In the genomic region with DNA sequence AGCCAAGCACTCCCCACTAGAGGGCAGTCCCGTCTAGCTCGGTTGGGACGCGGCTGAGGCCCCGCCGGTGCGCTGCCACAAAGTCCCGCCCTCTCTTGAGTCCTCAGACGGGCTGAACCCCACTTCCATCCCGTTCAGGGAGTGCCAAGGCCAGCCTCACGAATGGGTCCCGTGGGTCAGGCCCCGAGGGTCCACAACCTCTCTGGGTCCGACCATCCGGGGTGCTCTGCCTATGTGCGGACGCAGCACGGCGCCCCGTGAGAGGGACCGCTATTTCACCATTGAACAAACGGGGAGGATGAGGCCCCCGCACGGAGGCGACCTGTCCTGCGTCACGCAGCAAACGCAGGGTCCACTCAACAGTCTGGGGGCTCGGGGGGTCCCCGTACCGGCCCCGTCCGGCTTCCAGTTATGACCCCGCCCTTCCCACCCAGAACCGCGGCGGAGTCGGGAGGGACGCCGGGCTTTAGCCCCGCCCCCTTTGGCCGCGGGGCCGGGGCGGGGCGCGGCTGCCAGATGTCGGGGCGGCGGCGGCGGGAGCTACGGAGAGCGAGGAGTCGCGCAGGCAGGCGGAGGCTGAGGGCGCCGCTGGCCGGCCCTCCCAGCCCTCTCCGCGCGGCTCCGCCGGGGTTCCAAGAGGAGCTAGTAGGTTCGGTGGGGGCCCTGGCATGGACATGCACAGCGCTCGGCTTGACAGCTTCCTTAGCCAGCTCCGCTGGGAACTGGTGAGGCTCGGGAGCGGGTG, we compare ENCODE assay signal across 8 cellular contexts. TPM values are rescaled to one million over a fixed set of nuclear protein-coding genes. Genes with fewer than 3 reads are reported as not detected.
DNase-seq lines count a peak whose midpoint lies in the region; ATAC-seq and TF ChIP-seq lines count a peak whose summit lies in the region.

A gene (plus strand): TSS at position 543 of the 745 bp plus-strand sequence. CDS start 132 bp downstream, at position 675.

- peaks cover 32% of the 10 kb centered on the region for H3K4me1 ChIP-seq in CD4-positive, alpha-beta memory T cell (ENCODE audit: insufficient read depth, low read length)

- peak; percentile 86 to 88 (median 88) for DNase-seq in CD4-positive, alpha-beta memory T cell
- DNase-seq in NOMO-1 (lab: John Stamatoyannopoulos, UW; ENCODE audit: unreplicated experiment in 2 of 2) (peak; percentile 79 to 89), endothelial cell (ENCODE audit: low spot score) (peak; percentile 90), midbrain (lab: John Stamatoyannopoulos, UW) (peak; percentile 86)
- peak; percentile 71 for DNase-seq in activated CD8-positive, alpha-beta memory T cell treated with anti-CD3 and anti-CD28 coated beads, Interleukin-2, amount 50 U/mL, for 24 hours (ENCODE audit: extremely low read depth)
- peak; percentile 75 to 77 for DNase-seq in stimulated activated CD8-positive, alpha-beta memory T cell treated with anti-CD3 and anti-CD28 coated beads, Interleukin-15, amount 100 ng/mL, for 48 hours (ENCODE audit: low read depth in 2 of 2)

- H3K27me3 ChIP-seq in CD4-positive, alpha-beta memory T cell (ENCODE audit: insufficient read depth, low read length) = no peaks in the 10 kb centered on the region

- TF ChIP-seq CTCF in endothelial cell (IDR thresholded peaks at IDR 0.05; ENCODE audit: unreplicated experiment) = peak; percentile 87

- H3K9me3 ChIP-seq in CD4-positive, alpha-beta memory T cell (ENCODE audit: control insufficient read depth in 1 of 2, low read length in 2 of 2) = no peaks in the 10 kb centered on the region

- intact Hi-C loops in CD4-positive, alpha-beta memory T cell (cut with micrococcal nuclease) = loop anchor here (1.0 to 2.0 kb wide), 6 partner anchors 10 to 286 kb away; a partner anchor contains a TSS

- peaks cover 0 to 2% (median 0%) of the 10 kb centered on the region in 8 donors for H3K9me3 Mint-ChIP-seq in CD4-positive, alpha-beta memory T cell
- no peaks in the 10 kb centered on the region for H3K9me3 Mint-ChIP-seq in endothelial cell (ENCODE audit: unreplicated experiment)

- H3K27ac Mint-ChIP-seq in CD4-positive, alpha-beta memory T cell = peak within 1 kb of the TSS; percentile 87 to 98 (median 95)
- H3K27ac Mint-ChIP-seq in endothelial cell (ENCODE audit: unreplicated experiment) = peak within 1 kb of the TSS; percentile 64

- peaks cover 18 to 50% (median 33%) of the 10 kb centered on the region in 4 donors for H3K4me1 Mint-ChIP-seq in CD4-positive, alpha-beta memory T cell
- H3K4me1 Mint-ChIP-seq in endothelial cell (ENCODE audit: unreplicated experiment) = peaks cover 45% of the 10 kb centered on the region

- H3K4me3 ChIP-seq in CD4-positive, alpha-beta memory T cell (ENCODE audit: low read length in 2 of 2) = peak within 1 kb of the TSS; percentile 74 to 84

- peaks cover 3 to 12% of the 10 kb centered on the region in 2 donors for H3K36me3 Mint-ChIP-seq in CD4-positive, alpha-beta memory T cell
- peaks cover 7% of the 10 kb centered on the region for H3K36me3 Mint-ChIP-seq in endothelial cell (ENCODE audit: low read depth, unreplicated experiment)

- ATAC-seq in GM19351 (IDR thresholded peaks at IDR 0.05; ENCODE audit: unreplicated experiment) (peak; percentile 66), HG03565 (IDR thresholded peaks at IDR 0.05; ENCODE audit: unreplicated experiment) (peak; percentile 41)

- H3K27ac ChIP-seq in CD4-positive, alpha-beta memory T cell (ENCODE audit: low read depth, low read length) = peak within 1 kb of the TSS; percentile 78

- peaks cover 0 to 4% of the 10 kb centered on the region in 2 donors for H3K27me3 Mint-ChIP-seq in CD4-positive, alpha-beta memory T cell
- H3K27me3 Mint-ChIP-seq in endothelial cell (ENCODE audit: unreplicated experiment) = peaks cover 11% of the 10 kb centered on the region

- CTCF ChIA-PET in CD4-positive, alpha-beta memory T cell (lab: Charles Lee; ENCODE audit: partially characterized antibody) = interaction anchor here (0.6 to 14.9 kb wide), 22 partner anchors 9 to 390 kb away, joined by 3 to 310 read pairs (median 4); a partner anchor contains a TSS

- POLR2A ChIA-PET in CD4-positive, alpha-beta memory T cell (lab: Charles Lee; ENCODE audit: partially characterized antibody) = interaction anchor here (0.5 to 8.8 kb wide), 24 partner anchors 10 to 766 kb away, joined by 3 to 121 read pairs (median 6); a partner anchor contains a TSS

- H3K4me3 Mint-ChIP-seq in CD4-positive, alpha-beta memory T cell = peak within 1 kb of the TSS; percentile 89 to 94 (median 92)
- peak within 1 kb of the TSS; percentile 90 for H3K4me3 Mint-ChIP-seq in endothelial cell (ENCODE audit: unreplicated experiment)

- H3K36me3 ChIP-seq in CD4-positive, alpha-beta memory T cell (ENCODE audit: insufficient read depth, low read length) = no peaks in the 10 kb centered on the region

RNA-seq across cellular contexts. Expression of the gene that starts here (rescaled TPM):
- 1 to 10 TPM in 1 of 2 experiments, under 1 TPM in 1; 0.55 to 1.2 TPM for total RNA-seq in CD4-positive, alpha-beta memory T cell
- polyA plus RNA-seq in CD4-positive, alpha-beta memory T cell = 1 to 10 TPM in 1 of 2 donors, under 1 TPM in 1; 0.45 to 1.5 TPM
- 57.6 TPM for total RNA-seq in endothelial cell (ENCODE audit: unreplicated experiment)

Comparison
In these comparisons a context has a peak if more than half of its experiments do, and no peak if none do; other contexts are left out.
1. Peak in every context shown above with its lines: DNase-seq, ATAC-seq, H3K4me3 ChIP-seq and H3K27ac ChIP-seq.
2. RNA of the gene that starts here (total RNA-seq): 57.6 TPM in endothelial cell (single experiment); 0.55 to 1.2 TPM in CD4-positive, alpha-beta memory T cell; every median in the first group is over 10 times any median in the second.